1 cellular context compared by ENCODE assay signal in the genomic region with DNA sequence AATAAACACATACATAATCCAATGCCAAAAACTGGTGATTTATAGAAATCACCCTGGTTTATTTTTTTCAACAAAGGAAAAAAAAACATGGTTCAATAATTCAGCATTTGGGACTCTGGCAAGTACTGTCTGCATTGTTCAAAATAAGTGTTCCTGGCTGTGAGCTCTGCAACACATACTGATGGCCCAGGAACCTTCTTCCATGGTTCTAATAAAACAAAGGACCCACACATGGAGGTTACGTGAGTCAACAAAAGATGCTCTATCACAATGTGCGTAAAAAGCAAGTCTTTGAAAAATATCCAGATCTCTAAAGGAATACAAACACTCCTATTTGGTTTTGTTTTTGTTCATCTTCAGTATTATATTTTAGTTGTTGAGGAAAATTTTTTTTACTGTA.
TF ChIP-seq lines count a peak whose summit lies in the region.

No MANE protein-coding gene starts in this region.

TF ChIP-seq in endothelial cell of umbilical vein, 7 proteins besides CTCF, POLR2A, EP300 and RAD21:
- no peak for TF ChIP-seq POLR2AphosphoS5 (IDR thresholded peaks at IDR 0.05; ENCODE audit: insufficient read depth, low read depth, low read length)
- no peak for TF ChIP-seq MYC (IDR thresholded peaks at IDR 0.05; ENCODE audit: low read depth, low read length)
- no peak for TF ChIP-seq GATA2 (IDR thresholded peaks at IDR 0.05; ENCODE audit: insufficient read depth, insufficient read length, low read depth, low read length)
- TF ChIP-seq FOS (IDR thresholded peaks at IDR 0.05; ENCODE audit: borderline replicate concordance, insufficient read depth, low read length), result no peak
- TF ChIP-seq JUN (IDR thresholded peaks at IDR 0.05; ENCODE audit: borderline replicate concordance, insufficient read depth, insufficient read length, low read depth), result no peak
- TF ChIP-seq EZH2 (IDR thresholded peaks at IDR 0.05; ENCODE audit: borderline replicate concordance, low read depth, low read length, severe bottlenecking), result no peak
- TF ChIP-seq, protein P1, sequence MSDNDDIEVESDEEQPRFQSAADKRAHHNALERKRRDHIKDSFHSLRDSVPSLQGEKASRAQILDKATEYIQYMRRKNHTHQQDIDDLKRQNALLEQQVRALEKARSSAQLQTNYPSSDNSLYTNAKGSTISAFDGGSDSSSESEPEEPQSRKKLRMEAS (IDR thresholded peaks at IDR 0.05; ENCODE audit: insufficient read depth, insufficient read length), result no peak
